11 cellular contexts compared by ENCODE assay signal in genomic region chr12:116318738-116319050, GRCh38. TPM values are rescaled to one million over a fixed set of nuclear protein-coding genes. Genes with fewer than 3 reads are reported as not detected.
DNase-seq lines count a peak whose midpoint lies in the region; ATAC-seq and TF ChIP-seq lines count a peak whose summit lies in the region.
"Had no signal": no experiment of that assay in that cellular context is flagged by ENCODE, and none has a peak within 500 bp of the region (broad histone marks: within the 10 kb centered on the region; RNA-seq: fewer than 3 reads in every experiment).

No MANE protein-coding gene starts in this region.

- H3K4me3 ChIP-seq in hepatocyte (no peak overlapping the region), stomach (peak overlapping the region in 3 of 4 donors; percentile 11 to 32 (median 31))

- H3K27me3 ChIP-seq in hepatocyte (no peaks in the 10 kb centered on the region), stomach (no peaks in the 10 kb centered on the region)

- peaks cover 64% of the 10 kb centered on the region for H3K4me1 Mint-ChIP-seq in activated CD8-positive, alpha-beta T cell treated with anti-CD3 and anti-CD28 coated beads, Interleukin-2, amount 10 ng/mL, durations not matched to agents 7 days and 5 days (ENCODE audit: low read depth)
- H3K4me1 Mint-ChIP-seq in activated T-cell treated with anti-CD3 and anti-CD28 coated beads, Interleukin-2, amount 50 U/mL, for 4 hours (ENCODE audit: low read depth), result peaks cover 18% of the 10 kb centered on the region

- CTCF ChIA-PET in activated CD8-positive, alpha-beta T cell treated with anti-CD3 and anti-CD28 coated beads, Interleukin-2, amount 10 ng/mL, durations not matched to agents 7 days and 5 days (lab: Charles Lee), result no interaction called here

- no peak overlapping the region for H3K4me2 ChIP-seq in hepatocyte

- peaks cover 3% of the 10 kb centered on the region for H3K36me3 Mint-ChIP-seq in activated CD8-positive, alpha-beta T cell treated with anti-CD3 and anti-CD28 coated beads, Interleukin-2, amount 10 ng/mL, durations not matched to agents 7 days and 5 days (ENCODE audit: low read depth)
- H3K36me3 Mint-ChIP-seq in activated T-cell treated with anti-CD3 and anti-CD28 coated beads, Interleukin-2, amount 50 U/mL, for 4 hours (ENCODE audit: insufficient read depth), result no peaks in the 10 kb centered on the region
- H3K36me3 Mint-ChIP-seq: CD4-positive, alpha-beta memory T cell had no signal

- H3K4me1 ChIP-seq in hepatocyte (ENCODE audit: insufficient read depth) (peaks cover 13% of the 10 kb centered on the region), stomach (peaks cover 19 to 31% (median 23%) of the 10 kb centered on the region in 4 donors)

- TF ChIP-seq EP300 in stomach (IDR thresholded peaks at IDR 0.05), result no peak

- H3K27me3 Mint-ChIP-seq in activated CD8-positive, alpha-beta T cell treated with anti-CD3 and anti-CD28 coated beads, Interleukin-2, amount 10 ng/mL, durations not matched to agents 7 days and 5 days (ENCODE audit: low read depth), result no peaks in the 10 kb centered on the region
- H3K27me3 Mint-ChIP-seq in activated T-cell treated with anti-CD3 and anti-CD28 coated beads, Interleukin-2, amount 50 U/mL, for 4 hours (ENCODE audit: low read depth), result no peaks in the 10 kb centered on the region

- H3K36me3 ChIP-seq in hepatocyte (replicated peaks; ENCODE audit: insufficient read depth, low read depth), result no peaks in the 10 kb centered on the region
- H3K36me3 ChIP-seq in stomach, result no peaks in the 10 kb centered on the region

- TF ChIP-seq POLR2A in stomach (IDR thresholded peaks at IDR 0.05), result no peak

- no peak overlapping the region for H2AFZ ChIP-seq in hepatocyte

- H3K79me2 ChIP-seq in hepatocyte, result no peaks in the 10 kb centered on the region

- H3K9me3 ChIP-seq in hepatocyte (ENCODE audit: low read depth) (no peaks in the 10 kb centered on the region), stomach (no peaks in the 10 kb centered on the region)

- no peaks in the 10 kb centered on the region for H3K9me3 Mint-ChIP-seq in activated CD8-positive, alpha-beta T cell treated with anti-CD3 and anti-CD28 coated beads, Interleukin-2, amount 10 ng/mL, durations not matched to agents 7 days and 5 days (ENCODE audit: insufficient read depth)
- H3K9me3 Mint-ChIP-seq in activated T-cell treated with anti-CD3 and anti-CD28 coated beads, Interleukin-2, amount 50 U/mL, for 4 hours, result no peaks in the 10 kb centered on the region

- no peaks in the 10 kb centered on the region for H4K20me1 ChIP-seq in hepatocyte (ENCODE audit: insufficient read depth, poor library complexity, severe bottlenecking)

- TF ChIP-seq CTCF in hepatocyte (IDR thresholded peaks at IDR 0.05; ENCODE audit: poor library complexity) (no peak), stomach (IDR thresholded peaks at IDR 0.05) (no peak)

- no peaks in the 10 kb centered on the region for H3K9me2 ChIP-seq in hepatocyte (replicated peaks; ENCODE audit: insufficient read depth)

- DNase-seq in NCI-H1092 (lab: John Stamatoyannopoulos, UW) (peak; percentile 12), hepatocyte (ENCODE audit: low spot score) (peak; percentile 59), stomach (peak; percentile 84), NCI-H146 (lab: John Stamatoyannopoulos, UW) (no peak), activated gamma-delta T cell treated with Interleukin-2 at 50 U/mL for 16 hours (no peak), iPS-NIHi7 (ENCODE audit: extremely low spot score) (no peak)
- DNase-seq in activated CD8-positive, alpha-beta T cell treated with anti-CD3 and anti-CD28 coated beads, Interleukin-2, amount 10 ng/mL, durations not matched to agents 7 days and 5 days, result no peak
- DNase-seq in activated T-cell treated with anti-CD3 and anti-CD28 coated beads, Interleukin-2, amount 50 U/mL, for 4 hours, result no peak
- DNase-seq: activated T-cell treated with anti-CD3 and anti-CD28 coated beads, Interleukin-2, amount 50 U/mL, for 1 hour; CD4-positive, alpha-beta memory T cell; SHP77 had no signal

- H3K27ac ChIP-seq in hepatocyte, result peak overlapping the region; percentile 86
- H3K27ac ChIP-seq in stomach, result peak overlapping the region; percentile 32 to 83 (median 76)

- POLR2A ChIA-PET in activated CD8-positive, alpha-beta T cell treated with anti-CD3 and anti-CD28 coated beads, Interleukin-2, amount 10 ng/mL, durations not matched to agents 7 days and 5 days (lab: Charles Lee), result no interaction called here

- H3K4me3 Mint-ChIP-seq in activated CD8-positive, alpha-beta T cell treated with anti-CD3 and anti-CD28 coated beads, Interleukin-2, amount 10 ng/mL, durations not matched to agents 7 days and 5 days, result no peak overlapping the region
- H3K4me3 Mint-ChIP-seq in activated T-cell treated with anti-CD3 and anti-CD28 coated beads, Interleukin-2, amount 50 U/mL, for 4 hours, result no peak overlapping the region
- H3K4me3 Mint-ChIP-seq: CD4-positive, alpha-beta memory T cell had no signal

- H3K27ac Mint-ChIP-seq in activated CD8-positive, alpha-beta T cell treated with anti-CD3 and anti-CD28 coated beads, Interleukin-2, amount 10 ng/mL, durations not matched to agents 7 days and 5 days, result peak overlapping the region; percentile 37
- H3K27ac Mint-ChIP-seq: CD4-positive, alpha-beta memory T cell had no signal

- intact Hi-C loops in stomach (cut with DNase I; ENCODE audit: low total_unique reads), result no loop called here

- WGBS in hepatocyte (ENCODE audit: low lambda C conversion rate, missing lambda C conversion rate), result 66% methylated on average over 8 of the region's 8 CpGs
- WGBS in stomach, 5 donors, result 22 to 45% (median 40%) methylated on average over 7 to 8 of the region's 8 CpGs

- no peak for ATAC-seq in activated CD8-positive, alpha-beta T cell treated with anti-CD3 and anti-CD28 coated beads, Interleukin-2, amount 10 ng/mL, durations not matched to agents 7 days and 5 days
- no peak for ATAC-seq in activated T-cell treated with anti-CD3 and anti-CD28 coated beads, Interleukin-2, amount 50 U/mL, for 4 hours

RNA-seq across cellular contexts. Expression of gene MED13L, which starts 41.2 kb away (rescaled TPM):
- 10 to 100 TPM; 74.7 to 76.9 TPM for total RNA-seq in activated CD8-positive, alpha-beta T cell treated with anti-CD3 and anti-CD28 coated beads, Interleukin-2, amount 10 ng/mL, durations not matched to agents 7 days and 5 days
- total RNA-seq in hepatocyte, result 122 and 135 TPM in 2 replicates
- polyA plus RNA-seq in hepatocyte, result 23.7 and 23.9 TPM in 2 replicates
- 100 to 1,000 TPM in 3 of 5 donors, 10 to 100 TPM in 2; 56.2 to 305 (median 122) TPM for total RNA-seq in stomach
- 10 to 100 TPM; 10.4 to 14.5 (median 12.4) TPM for polyA plus RNA-seq in stomach
- total RNA-seq in activated T-cell treated with anti-CD3 and anti-CD28 coated beads, Interleukin-2, amount 50 U/mL, for 4 hours, result 10 to 100 TPM; 45.6 to 49.7 (median 47.5) TPM

Comparison
In these comparisons a context has a peak if more than half of its experiments do, and no peak if none do; other contexts are left out.
1. DNase-seq: peak in NCI-H1092 (single experiment), hepatocyte (single experiment) and stomach (single experiment); none in activated CD8-positive, alpha-beta T cell treated with anti-CD3 and anti-CD28 coated beads, Interleukin-2, amount 10 ng/mL, durations not matched to agents 7 days and 5 days (single experiment), activated T-cell treated with anti-CD3 and anti-CD28 coated beads, Interleukin-2, amount 50 U/mL, for 4 hours (single experiment), NCI-H146 (single experiment), activated gamma-delta T cell treated with Interleukin-2 at 50 U/mL for 16 hours (single experiment) and iPS-NIHi7 (single experiment).